Comparison of ENCODE assay signal across 13 cellular contexts in the genomic region with DNA sequence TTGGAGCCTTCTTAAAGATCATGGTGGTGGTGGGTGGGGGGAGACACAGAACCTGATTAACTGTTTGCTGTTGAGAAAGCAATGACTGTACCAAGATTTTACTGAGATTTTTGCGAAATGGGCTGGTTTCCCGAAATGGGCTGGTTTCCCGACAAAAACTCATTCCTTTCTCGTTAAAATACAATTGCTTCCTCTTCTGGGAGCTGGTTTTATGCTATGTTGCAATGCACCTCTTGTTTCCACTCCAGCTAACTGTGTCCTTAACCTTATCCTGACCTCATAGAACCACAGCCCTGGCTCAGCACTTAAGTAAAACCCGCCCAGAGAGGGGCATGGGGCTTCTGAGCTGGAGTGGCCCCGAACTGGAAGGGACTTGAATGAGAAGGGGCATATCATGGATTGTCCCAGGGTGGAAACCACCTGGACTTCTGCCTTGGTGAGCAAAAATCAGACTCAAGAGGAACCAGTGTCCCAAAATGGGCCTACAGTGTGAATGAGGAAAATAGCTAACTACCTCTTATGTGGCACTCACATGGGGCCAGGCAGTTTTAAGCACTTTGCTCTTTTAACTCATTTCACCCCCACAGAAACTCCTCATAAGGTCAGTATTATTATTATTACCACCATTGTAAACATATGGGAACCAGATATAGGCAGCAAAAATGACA. TPM values are rescaled to one million over a fixed set of nuclear protein-coding genes. Genes with fewer than 3 reads are reported as not detected.
DNase-seq lines count a peak whose midpoint lies in the region; ATAC-seq and TF ChIP-seq lines count a peak whose summit lies in the region.
"Had no signal": no experiment of that assay in that cellular context is flagged by ENCODE, and none has a peak within 500 bp of the region (broad histone marks: within the 10 kb centered on the region; RNA-seq: fewer than 3 reads in every experiment).

No MANE protein-coding gene starts in this region.

- intact Hi-C loops in psoas muscle (cut with DNase I) = no loop called here
- intact Hi-C loops in naive thymus-derived CD4-positive, alpha-beta T cell (cut with micrococcal nuclease) = no loop called here

- no peak for TF ChIP-seq CTCF in BJ (IDR thresholded peaks at IDR 0.05; ENCODE audit: insufficient read depth, low read depth, low read length)
- TF ChIP-seq CTCF in fibroblast of pulmonary artery (IDR thresholded peaks at IDR 0.05; ENCODE audit: low read length, missing control alignments) = no peak
- no peak for TF ChIP-seq CTCF in psoas muscle (IDR thresholded peaks at IDR 0.05)
- no peak for TF ChIP-seq CTCF in GM10248 (IDR thresholded peaks at IDR 0.05; ENCODE audit: control extremely low read depth, extremely low read depth, low read depth, missing control alignments)

- no peaks in the 10 kb centered on the region for H3K9me3 ChIP-seq in psoas muscle
- no peaks in the 10 kb centered on the region for H3K9me3 ChIP-seq in naive thymus-derived CD4-positive, alpha-beta T cell (ENCODE audit: control insufficient read depth in 2 of 3, low read length in 3 of 3)

- CTCF ChIA-PET in BJ (lab: Yijun Ruan, JAX) (interaction anchor here (0.5 to 1.6 kb wide), 5 partner anchors 13 to 47 kb away, joined by 3 to 9 read pairs (median 5); no protein-coding TSS in a partner anchor), GM10248 (lab: Yijun Ruan, JAX) (interaction anchor here (1.7 kb wide), 1 partner anchor 13 kb away, joined by 6 read pairs; no protein-coding TSS in a partner anchor)
- CTCF ChIA-PET in naive thymus-derived CD4-positive, alpha-beta T cell (lab: Charles Lee) = no interaction called here

- no peaks in the 10 kb centered on the region for H3K36me3 ChIP-seq in BJ (ENCODE audit: control insufficient read depth, insufficient read depth, low read length)
- H3K36me3 ChIP-seq in psoas muscle (ENCODE audit: insufficient read depth in 1 of 2, low read depth in 1 of 2) = no peaks in the 10 kb centered on the region
- no peaks in the 10 kb centered on the region for H3K36me3 ChIP-seq in naive thymus-derived CD4-positive, alpha-beta T cell (ENCODE audit: control insufficient read depth in 2 of 3, insufficient read depth in 3 of 3, low read length in 3 of 3)

- ATAC-seq in psoas muscle (peak; percentile 23 to 67 (median 51)), GM21515 (IDR thresholded peaks at IDR 0.05; ENCODE audit: unreplicated experiment) (no peak)
- ATAC-seq in naive thymus-derived CD4-positive, alpha-beta T cell = no peak

- no peak overlapping the region for H3K4me3 Mint-ChIP-seq in naive thymus-derived CD4-positive, alpha-beta T cell
- H3K4me3 Mint-ChIP-seq: CD4-positive, CD25-positive, alpha-beta regulatory T cell had no signal

- peaks cover 0 to 4% (median 0%) of the 10 kb centered on the region in 5 donors for H3K36me3 Mint-ChIP-seq in naive thymus-derived CD4-positive, alpha-beta T cell

- H3K27ac Mint-ChIP-seq in naive thymus-derived CD4-positive, alpha-beta T cell = no peak overlapping the region
- H3K27ac Mint-ChIP-seq: CD4-positive, CD25-positive, alpha-beta regulatory T cell had no signal

- peak overlapping the region; percentile 1 for H3K27ac ChIP-seq in psoas muscle
- H3K27ac ChIP-seq in naive thymus-derived CD4-positive, alpha-beta T cell (ENCODE audit: low read depth, low read length) = no peak overlapping the region

- H3K4me3 ChIP-seq in BJ (ENCODE audit: low read depth, low read length) = no peak overlapping the region
- H3K4me3 ChIP-seq in fibroblast of pulmonary artery (replicated peaks; ENCODE audit: low read depth, low read length) = no peak overlapping the region
- H3K4me3 ChIP-seq in psoas muscle = no peak overlapping the region
- H3K4me3 ChIP-seq in naive thymus-derived CD4-positive, alpha-beta T cell (ENCODE audit: low read length) = no peak overlapping the region

- H3K9me3 Mint-ChIP-seq in naive thymus-derived CD4-positive, alpha-beta T cell = peaks cover 0 to 4% (median 0%) of the 10 kb centered on the region in 11 donors
- H3K9me3 Mint-ChIP-seq: CD4-positive, CD25-positive, alpha-beta regulatory T cell had no signal

- no peaks in the 10 kb centered on the region for H3K4me1 ChIP-seq in psoas muscle
- H3K4me1 ChIP-seq in naive thymus-derived CD4-positive, alpha-beta T cell (ENCODE audit: control insufficient read depth in 2 of 2, insufficient read depth in 2 of 2, low read length in 2 of 2) = no peaks in the 10 kb centered on the region

- no peaks in the 10 kb centered on the region for H3K4me1 Mint-ChIP-seq in naive thymus-derived CD4-positive, alpha-beta T cell
- H3K4me1 Mint-ChIP-seq: CD4-positive, CD25-positive, alpha-beta regulatory T cell had no signal

- H3K27me3 ChIP-seq in BJ (ENCODE audit: control insufficient read depth, insufficient read depth, low read length) (no peaks in the 10 kb centered on the region), psoas muscle (ENCODE audit: insufficient read depth in 3 of 3, low read length in 2 of 3) (no peaks in the 10 kb centered on the region)
- no peaks in the 10 kb centered on the region for H3K27me3 ChIP-seq in naive thymus-derived CD4-positive, alpha-beta T cell (ENCODE audit: control insufficient read depth in 2 of 2, insufficient read depth in 2 of 2, low read length in 2 of 2)

- DNase-seq in BJ (ENCODE audit: low read depth) (peak; percentile 73), OCI-M1 (lab: John Stamatoyannopoulos, UW) (peak; percentile 30), fibroblast of pulmonary artery (ENCODE audit: low read depth) (peak; percentile 90), psoas muscle (peak; percentile 25 to 54), GM10248 (ENCODE audit: extremely low spot score) (no peak), NCI-H2081 treated with DMSO at 0.1 percent for 48 hours (lab: John Stamatoyannopoulos, UW) (no peak)
- DNase-seq in naive thymus-derived CD4-positive, alpha-beta T cell = no peak
- DNase-seq: activated CD4-positive, alpha-beta T cell treated with anti-CD3 and anti-CD28 coated beads for 48 hours; activated naive CD4-positive, alpha-beta T cell treated with anti-CD3 and anti-CD28 coated beads, Interleukin-2, amount 50 U/mL, for 16 hours; CD4-positive, CD25-positive, alpha-beta regulatory T cell; NCI-H146 had no signal

- H3K27me3 Mint-ChIP-seq in naive thymus-derived CD4-positive, alpha-beta T cell = peaks cover 0 to 10% (median 0%) of the 10 kb centered on the region in 5 donors
- H3K27me3 Mint-ChIP-seq: CD4-positive, CD25-positive, alpha-beta regulatory T cell had no signal

- POLR2A ChIA-PET in BJ (lab: Charles Lee) (no interaction called here), GM10248 (lab: Yijun Ruan, JAX) (no interaction called here)
- POLR2A ChIA-PET in naive thymus-derived CD4-positive, alpha-beta T cell (lab: Charles Lee) = no interaction called here

- 64 to 72% (median 65%) methylated on average over 6 of the region's 6 CpGs for WGBS in psoas muscle, 3 donors

RNA-seq across cellular contexts. Expression of gene FAM20A, which starts 20.8 kb away (rescaled TPM):
- 11.9 and 24.1 TPM in 2 replicates for polyA plus RNA-seq in BJ (2011; rRNA removed)
- polyA minus RNA-seq in BJ (2011; rRNA and poly(A)+ RNA removed) = 6.4 and 12.5 TPM in 2 replicates
- total RNA-seq in psoas muscle = 1 to 10 TPM; 1.1 to 7.1 (median 2.4) TPM
- 1 to 10 TPM in 2 of 3 donors, under 1 TPM in 1; 0.83 to 2.1 (median 1.3) TPM for polyA plus RNA-seq in psoas muscle
- 1 to 10 TPM in 1 of 5 experiments, under 1 TPM in 2, not detected in 2; 0.19 to 2.9 (median 0.42) TPM for total RNA-seq in naive thymus-derived CD4-positive, alpha-beta T cell
- not detected for polyA plus RNA-seq in naive thymus-derived CD4-positive, alpha-beta T cell
- total RNA-seq: CD4-positive, CD25-positive, alpha-beta regulatory T cell; endothelial cell of umbilical vein had no signal
- polyA plus RNA-seq: endothelial cell of umbilical vein had no signal

Comparison
In these comparisons a context has a peak if more than half of its experiments do, and no peak if none do; other contexts are left out.
1. DNase-seq: peak in BJ (single experiment), OCI-M1 (single experiment), fibroblast of pulmonary artery (single experiment) and psoas muscle (2 of 2); none in GM10248 (single experiment), naive thymus-derived CD4-positive, alpha-beta T cell (0 of 9) and NCI-H2081 treated with DMSO at 0.1 percent for 48 hours (single experiment).
2. ATAC-seq: peak in psoas muscle (4 of 4); none in GM21515 (single experiment) and naive thymus-derived CD4-positive, alpha-beta T cell (single experiment).